Comparison of ENCODE assay signal across 9 cellular contexts in the genomic region with DNA sequence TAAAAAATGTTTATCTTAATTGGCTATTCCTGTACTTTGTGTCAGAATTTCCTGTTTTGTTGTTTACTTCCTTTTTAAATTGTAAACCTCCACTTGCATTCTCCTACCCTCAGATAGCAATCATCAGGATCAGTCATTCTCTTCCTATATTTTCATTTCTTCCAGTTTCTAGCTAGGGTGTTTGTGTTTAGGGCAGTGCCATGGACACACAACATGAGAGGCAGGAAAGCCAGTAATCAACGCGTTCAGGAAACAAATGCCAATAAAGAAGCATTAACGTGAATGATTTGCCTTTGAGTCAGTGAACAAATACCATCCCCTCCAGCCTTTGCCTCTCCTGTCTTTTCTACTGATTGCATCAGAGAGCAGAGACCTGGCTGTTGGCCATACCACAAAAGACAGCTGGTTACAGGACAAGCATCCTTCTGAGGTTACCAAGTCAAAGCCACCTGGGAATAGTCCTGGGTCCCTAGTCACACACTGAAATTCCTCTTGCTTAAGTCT. TPM values are rescaled to one million over a fixed set of nuclear protein-coding genes. Genes with fewer than 3 reads are reported as not detected.
DNase-seq lines count a peak whose midpoint lies in the region; ATAC-seq and TF ChIP-seq lines count a peak whose summit lies in the region.
"Had no signal": no experiment of that assay in that cellular context is flagged by ENCODE, and none has a peak within 500 bp of the region (broad histone marks: within the 10 kb centered on the region; RNA-seq: fewer than 3 reads in every experiment).

No MANE protein-coding gene starts in this region.

- intact Hi-C loops in left ventricle myocardium superior (cut with micrococcal nuclease): no loop called here
- intact Hi-C loops in left ventricle myocardium inferior (cut with micrococcal nuclease): no loop called here
- intact Hi-C loops in activated CD4-positive, alpha-beta T cell treated with anti-CD3 and anti-CD28 coated beads for 36 hours (cut with DNase I, micrococcal nuclease): no loop called here

- POLR2A ChIA-PET in activated CD4-positive, alpha-beta T cell treated with anti-CD3 and anti-CD28 coated beads for 36 hours (lab: Charles Lee): no interaction called here

- peaks cover 4% of the 10 kb centered on the region for H3K4me1 Mint-ChIP-seq in activated CD4-positive, alpha-beta T cell treated with anti-CD3 and anti-CD28 coated beads for 36 hours
- H3K4me1 Mint-ChIP-seq: CD4-positive, CD25-positive, alpha-beta regulatory T cell had no signal

- peaks cover 11% of the 10 kb centered on the region for H3K4me1 ChIP-seq in left ventricle myocardium inferior

- no peak overlapping the region for H3K4me3 ChIP-seq in left ventricle myocardium inferior

- no peaks in the 10 kb centered on the region for H3K27me3 ChIP-seq in left ventricle myocardium inferior (ENCODE audit: low read depth)

- no peak overlapping the region for H3K4me3 Mint-ChIP-seq in activated CD4-positive, alpha-beta T cell treated with anti-CD3 and anti-CD28 coated beads for 36 hours

- H3K27ac ChIP-seq in left ventricle myocardium inferior (replicated peaks): no peak overlapping the region

- no peaks in the 10 kb centered on the region for H3K9me3 Mint-ChIP-seq in activated CD4-positive, alpha-beta T cell treated with anti-CD3 and anti-CD28 coated beads for 36 hours (ENCODE audit: low read depth)

- H3K36me3 Mint-ChIP-seq in activated CD4-positive, alpha-beta T cell treated with anti-CD3 and anti-CD28 coated beads for 36 hours (ENCODE audit: low read depth): no peaks in the 10 kb centered on the region
- H3K36me3 Mint-ChIP-seq: CD4-positive, CD25-positive, alpha-beta regulatory T cell had no signal

- peaks cover 3% of the 10 kb centered on the region for H3K27me3 Mint-ChIP-seq in activated CD4-positive, alpha-beta T cell treated with anti-CD3 and anti-CD28 coated beads for 36 hours

- TF ChIP-seq CTCF in left ventricle myocardium inferior (IDR thresholded peaks at IDR 0.05; ENCODE audit: borderline replicate concordance): no peak

- DNase-seq in left ventricle myocardium superior (no peak), left ventricle myocardium inferior (no peak), iris pigment epithelial cell (ENCODE audit: low read depth) (peak; percentile 98)
- no peak for DNase-seq in effector CD4-positive, alpha-beta T cell
- DNase-seq in activated CD4-positive, alpha-beta T cell treated with anti-CD3 and anti-CD28 coated beads for 36 hours: no peak

- H3K9me3 ChIP-seq in left ventricle myocardium inferior (replicated peaks): no peaks in the 10 kb centered on the region

- CTCF ChIA-PET in activated CD4-positive, alpha-beta T cell treated with anti-CD3 and anti-CD28 coated beads for 36 hours (lab: Charles Lee): interaction anchor here (0.7 to 1.6 kb wide), 3 partner anchors 66 to 609 kb away, joined by 3 to 4 read pairs (median 3); no protein-coding TSS in a partner anchor

- ATAC-seq in left ventricle myocardium superior: peak; percentile 51
- no peak; the same call in 1 of the 3 replicates for ATAC-seq in SK-N-SH treated with all-trans-retinoic acid at 6 μM for 48 hours
- ATAC-seq in HG02642 (IDR thresholded peaks at IDR 0.05; ENCODE audit: poor library complexity, unreplicated experiment): no peak
- no peak for ATAC-seq in HG02678 (IDR thresholded peaks at IDR 0.05; ENCODE audit: unreplicated experiment)
- ATAC-seq in activated CD4-positive, alpha-beta T cell treated with anti-CD3 and anti-CD28 coated beads for 36 hours: no peak

- H3K27ac Mint-ChIP-seq in activated CD4-positive, alpha-beta T cell treated with anti-CD3 and anti-CD28 coated beads for 36 hours: no peak overlapping the region
- H3K27ac Mint-ChIP-seq: CD4-positive, CD25-positive, alpha-beta regulatory T cell had no signal

- no peaks in the 10 kb centered on the region for H3K36me3 ChIP-seq in left ventricle myocardium inferior

TF ChIP-seq in SK-N-SH treated with all-trans-retinoic acid at 6 μM for 48 hours, 23 proteins besides CTCF, POLR2A, EP300 and RAD21:
- TF ChIP-seq ZNF8 (CRISPR knock-in tag; IDR thresholded peaks at IDR 0.05) (no peak), ISL1 (CRISPR knock-in tag; IDR thresholded peaks at IDR 0.05) (peak; percentile 20; the same call in 1 of the 2 replicates)

RNA-seq across cellular contexts. Expression of a gene that starts 56.7 kb away (rescaled TPM):
- 1,772 TPM for total RNA-seq in left ventricle myocardium superior
- 2,742 TPM for total RNA-seq in left ventricle myocardium inferior
- 1 to 10 TPM; 3.9 to 4.7 TPM for total RNA-seq in activated CD4-positive, alpha-beta T cell treated with anti-CD3 and anti-CD28 coated beads for 36 hours

Comparison
In these comparisons a context has a peak if more than half of its experiments do, and no peak if none do; other contexts are left out.
1. RNA of a gene that starts 56.7 kb away (total RNA-seq): 2,742 TPM in left ventricle myocardium inferior (single experiment) and 1,772 TPM in left ventricle myocardium superior (single experiment); 3.9 to 4.7 TPM in activated CD4-positive, alpha-beta T cell treated with anti-CD3 and anti-CD28 coated beads for 36 hours; every median in the first group is over 100 times any median in the second.